23 cellular contexts compared by ENCODE assay signal in the genomic region with DNA sequence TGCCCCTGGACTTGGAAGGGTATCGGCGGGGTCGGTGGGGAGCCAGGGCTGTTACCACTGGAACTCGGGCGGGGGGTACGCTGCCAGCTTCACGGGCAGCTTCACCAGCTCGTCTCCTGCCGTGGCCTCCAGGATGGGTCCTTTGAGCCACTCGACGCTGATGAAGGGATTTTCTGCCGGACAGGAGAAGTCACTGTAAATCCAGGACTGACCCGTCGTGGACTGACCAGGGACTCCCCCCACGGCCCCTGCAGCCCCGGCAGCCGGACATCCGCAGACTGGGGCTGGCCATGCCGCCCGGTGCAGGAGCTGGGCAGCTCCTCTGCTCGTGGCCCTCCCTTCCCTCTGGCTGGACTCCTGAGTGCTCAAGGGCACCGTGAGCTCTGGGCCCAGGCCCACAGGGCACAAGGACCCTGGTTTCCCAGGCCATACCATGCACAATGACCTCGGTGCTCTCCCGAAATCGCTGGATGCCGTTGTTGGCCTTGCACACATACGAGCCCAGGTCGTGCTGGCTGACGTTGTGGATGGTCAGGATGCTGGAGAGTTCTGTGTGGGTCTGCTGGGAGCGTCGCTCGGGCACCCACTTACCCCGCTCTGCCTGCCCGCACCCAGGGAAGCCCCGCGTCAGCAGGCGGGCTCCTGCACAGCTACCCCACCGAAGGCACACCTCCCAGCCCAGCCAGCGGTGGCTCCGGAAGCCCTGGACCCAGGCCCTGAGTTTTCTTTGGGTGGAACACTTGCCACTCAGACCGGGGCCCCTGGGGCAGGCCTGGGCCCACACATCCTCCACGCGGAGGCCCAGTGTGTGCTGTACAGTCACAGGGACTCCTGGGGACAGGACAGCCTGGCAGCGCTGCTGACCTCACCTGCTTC. TPM values are rescaled to one million over a fixed set of nuclear protein-coding genes. Genes with fewer than 3 reads are reported as not detected.
DNase-seq lines count a peak whose midpoint lies in the region; ATAC-seq, FAIRE-seq and TF ChIP-seq lines count a peak whose summit lies in the region.
"Had no signal": no experiment of that assay in that cellular context is flagged by ENCODE, and none has a peak within 500 bp of the region (broad histone marks: within the 10 kb centered on the region; RNA-seq: fewer than 3 reads in every experiment).

No MANE protein-coding gene starts in this region.

- H3K56ac ChIP-seq in H1 (replicated peaks; ENCODE audit: insufficient read length, low read depth, low read length): no peak overlapping the region

- no peak for TF ChIP-seq EP300 in H1 (IDR thresholded peaks at IDR 0.05; ENCODE audit: borderline replicate concordance in 1 of 2, low read depth in 2 of 2, low read length in 2 of 2)

- H4K8ac ChIP-seq in H1 (ENCODE audit: extremely low read depth, insufficient read depth, low read length) (peak overlapping the region; percentile 5; the same call in 1 of the 2 replicates), neuronal stem cell (ENCODE audit: low read depth, low read length) (no peak overlapping the region)

- H3K27me3 Mint-ChIP-seq in CD14-positive monocyte (ENCODE audit: low read depth in 3 of 3): peaks cover 0 to 5% (median 3%) of the 10 kb centered on the region in 3 donors
- H3K27me3 Mint-ChIP-seq: CD4-positive, CD25-positive, alpha-beta regulatory T cell had no signal

- H3K4me2 ChIP-seq in H1 (ENCODE audit: insufficient read depth in 1 of 2, low read depth in 2 of 2, low read length in 2 of 2) (no peak overlapping the region), neuronal stem cell (ENCODE audit: insufficient read depth, low read length, poor library complexity, severe bottlenecking) (no peak overlapping the region)

- DNase-seq in Right ventricle myocardium superior (peak; percentile 21), heart right ventricle (no peak), CD14-positive monocyte (ENCODE audit: low spot score) (peak; percentile 33), H1 (ENCODE audit: low read depth in 1 of 2, low spot score in 2 of 2) (no peak), neuronal stem cell (ENCODE audit: low spot score) (no peak), 8988T (no peak), SW480 (ENCODE audit: low spot score) (no peak)
- DNase-seq: C1 segment of cervical spinal cord; Caco-2; CD4-positive, CD25-positive, alpha-beta regulatory T cell; CD8-positive, alpha-beta T cell; DMS153; DND-41; GDM1; GM23248; H9 had no signal

- H2BK15ac ChIP-seq in H1 (ENCODE audit: low read length) (no peak overlapping the region), neuronal stem cell (ENCODE audit: low read length) (peak overlapping the region; percentile 75)

- peaks cover 0 to 11% (median 0%) of the 10 kb centered on the region in 7 donors for H3K27me3 ChIP-seq in heart right ventricle
- H3K27me3 ChIP-seq in H1 (replicated peaks in 1 of 4; ENCODE audit: control insufficient read depth in 3 of 4, extremely low read depth in 1 of 4, insufficient read depth in 3 of 4, low read length in 3 of 4): no peaks in the 10 kb centered on the region; a peak in 1 of 7 replicates
- peaks cover 0 to 41% (median 0%) of the 10 kb centered on the region in 3 experiments for H3K27me3 ChIP-seq in neuronal stem cell (ENCODE audit: control insufficient read depth in 3 of 3, insufficient read depth in 3 of 3, low read depth in 1 of 3, low read length in 3 of 3)

- no peaks in the 10 kb centered on the region for H4K20me1 ChIP-seq in H1 (replicated peaks in 1 of 2; ENCODE audit: control insufficient read depth in 1 of 2, insufficient read depth in 2 of 2, low read length in 2 of 2)

- no peak overlapping the region for H4K91ac ChIP-seq in H1 (replicated peaks; ENCODE audit: insufficient read length, low read length)
- H4K91ac ChIP-seq in neuronal stem cell (ENCODE audit: low read depth, low read length, poor library complexity): no peak overlapping the region

- H2BK20ac ChIP-seq in H1 (ENCODE audit: low read length): no peak overlapping the region

- no peak overlapping the region for H2BK120ac ChIP-seq in H1 (replicated peaks; ENCODE audit: low read depth, low read length)
- H2BK120ac ChIP-seq in neuronal stem cell (ENCODE audit: low read depth, low read length): no peak overlapping the region

- H2AFZ ChIP-seq in H1 (ENCODE audit: low read length): no peak overlapping the region
- no peak overlapping the region for H2AFZ ChIP-seq in neuronal stem cell (ENCODE audit: low read length)
- H2AFZ ChIP-seq: GM23248 had no signal

- no peak overlapping the region for H3K27ac Mint-ChIP-seq in CD14-positive monocyte
- H3K27ac Mint-ChIP-seq: CD4-positive, CD25-positive, alpha-beta regulatory T cell; CD8-positive, alpha-beta T cell had no signal

- H2BK12ac ChIP-seq in H1 (ENCODE audit: low read depth, low read length) (no peak overlapping the region), neuronal stem cell (ENCODE audit: low read length) (peak overlapping the region; percentile 58)

- H2AK5ac ChIP-seq in H1 (ENCODE audit: low read depth, low read length) (no peak overlapping the region), neuronal stem cell (ENCODE audit: low read depth, low read length) (peak overlapping the region; percentile 84)

- H3K23me2 ChIP-seq in H1 (ENCODE audit: low read depth, low read length): no peaks in the 10 kb centered on the region

- no peak overlapping the region for H3K4ac ChIP-seq in H1 (replicated peaks; ENCODE audit: insufficient read length, low read depth, low read length)
- no peak overlapping the region for H3K4ac ChIP-seq in neuronal stem cell (ENCODE audit: low read length)

- H3K4me1 ChIP-seq in heart right ventricle (peaks cover 0 to 24% (median 0%) of the 10 kb centered on the region in 9 donors), H1 (replicated peaks in 1 of 4; ENCODE audit: control insufficient read depth in 3 of 4, insufficient read depth in 4 of 4, low read length in 3 of 4) (peaks cover 0 to 6% (median 2%) of the 10 kb centered on the region in 4 experiments; a peak in 4 of 7 replicates), neuronal stem cell (ENCODE audit: control insufficient read depth in 2 of 2, insufficient read depth in 1 of 2, low read depth in 1 of 2, low read length in 2 of 2) (peaks cover 9 to 11% of the 10 kb centered on the region in 2 donors)
- H3K4me1 ChIP-seq: Caco-2 had no signal

- no peak overlapping the region for H4K5ac ChIP-seq in H1 (ENCODE audit: insufficient read length, low read depth, low read length)

- ATAC-seq in Right ventricle myocardium superior (ENCODE audit: poor library complexity) (no peak), heart right ventricle (no peak)
- ATAC-seq: CD8-positive, alpha-beta T cell; GM12878; HCT116 had no signal

- H3K79me1 ChIP-seq in H1 (ENCODE audit: low read depth, low read length): no peaks in the 10 kb centered on the region
- H3K79me1 ChIP-seq in neuronal stem cell (ENCODE audit: low read depth, low read length): no peaks in the 10 kb centered on the region

- H3K14ac ChIP-seq in H1 (ENCODE audit: insufficient read length) (no peak overlapping the region), neuronal stem cell (ENCODE audit: low read length) (peak overlapping the region; percentile 71)

- FAIRE-seq in H1 (lab: Jason Lieb, UNC): no peak
- FAIRE-seq: GM12878, GM19239 had no signal

- no peaks in the 10 kb centered on the region for H3K79me2 ChIP-seq in H1 (ENCODE audit: control insufficient read depth in 1 of 2, insufficient read depth in 2 of 2, low read length in 2 of 2)

- H3K27ac ChIP-seq in heart right ventricle: no peak overlapping the region
- no peak overlapping the region for H3K27ac ChIP-seq in H1 (ENCODE audit: low read depth, low read length)
- H3K27ac ChIP-seq in neuronal stem cell (replicated peaks; ENCODE audit: low read length): no peak overlapping the region
- H3K27ac ChIP-seq: GM23248 had no signal

- no peak overlapping the region for H3K4me3 Mint-ChIP-seq in CD14-positive monocyte
- H3K4me3 Mint-ChIP-seq: CD4-positive, CD25-positive, alpha-beta regulatory T cell; CD8-positive, alpha-beta T cell; H9 had no signal

- H3K9me3 Mint-ChIP-seq in CD14-positive monocyte: no peaks in the 10 kb centered on the region
- H3K9me3 Mint-ChIP-seq: CD8-positive, alpha-beta T cell had no signal

- H3K36me3 ChIP-seq in heart right ventricle: peaks cover 0 to 17% (median 0%) of the 10 kb centered on the region in 9 donors
- H3K36me3 ChIP-seq in H1 (ENCODE audit: control insufficient read depth in 2 of 4, insufficient read depth in 4 of 4, low read length in 3 of 4): no peaks in the 10 kb centered on the region
- no peaks in the 10 kb centered on the region for H3K36me3 ChIP-seq in neuronal stem cell (replicated peaks in 1 of 2; ENCODE audit: control insufficient read depth in 2 of 2, insufficient read depth in 2 of 2, low read length in 2 of 2)

- no peak for TF ChIP-seq CTCF in heart right ventricle (IDR thresholded peaks at IDR 0.05)
- TF ChIP-seq CTCF in CD14-positive monocyte (IDR thresholded peaks at IDR 0.05): no peak
- no peak for TF ChIP-seq CTCF in H1 (IDR thresholded peaks at IDR 0.05; ENCODE audit: control extremely low read depth in 1 of 3, insufficient read depth in 1 of 3, low read depth in 1 of 3, low read length in 3 of 3)

- no peak overlapping the region for H3K9ac ChIP-seq in H1 (replicated peaks in 1 of 4; ENCODE audit: extremely low read depth in 1 of 4, low read depth in 3 of 4, low read length in 3 of 4)
- no peak overlapping the region for H3K9ac ChIP-seq in neuronal stem cell (ENCODE audit: low read depth, low read length, poor library complexity)
- H3K9ac ChIP-seq: GM23248 had no signal

- TF ChIP-seq RAD21 in H1 (IDR thresholded peaks at IDR 0.05 in 1 of 2, conservative IDR thresholded peaks at IDR 0.05 in 1 of 2; ENCODE audit: low read depth in 2 of 2, low read length in 2 of 2): no peak

- H2BK5ac ChIP-seq in H1 (ENCODE audit: low read depth, low read length) (no peak overlapping the region; the same call in 1 of the 2 replicates), neuronal stem cell (ENCODE audit: low read length) (peak overlapping the region; percentile 13)

- WGBS in heart right ventricle, 2 donors: 89 to 90% methylated on average over 44 of the region's 44 CpGs
- WGBS in H1 (ENCODE audit: extremely low coverage in 1 of 2, insufficient coverage in 1 of 2, insufficient read length in 1 of 2, insufficient replicate concordance in 2 of 2, low coverage in 1 of 2, low lambda C conversion rate in 2 of 2, missing lambda C conversion rate in 1 of 2), 2 experiments: 91% methylated on average over 43 of the region's 44 CpGs; no CpG with 5 or more reads in 1 of the 2 experiments
- WGBS in neuronal stem cell (ENCODE audit: extremely low coverage in 2 of 2, insufficient read length in 2 of 2, insufficient replicate concordance in 1 of 2), 2 donors: no CpG with 5 or more reads among the region's 44 CpGs

- H3K23ac ChIP-seq in H1 (ENCODE audit: insufficient read length) (no peak overlapping the region), neuronal stem cell (ENCODE audit: low read depth, low read length, poor library complexity) (peak overlapping the region; percentile 65)

- no peaks in the 10 kb centered on the region for H3K4me1 Mint-ChIP-seq in CD14-positive monocyte

- no peak overlapping the region for H3K4me3 ChIP-seq in heart right ventricle
- H3K4me3 ChIP-seq in H1 (ENCODE audit: extremely low read depth in 1 of 4, insufficient read depth in 2 of 4, low read depth in 3 of 4, low read length in 4 of 4): no peak overlapping the region
- H3K4me3 ChIP-seq in neuronal stem cell (ENCODE audit: low read length in 2 of 2): peak overlapping the region in 1 of 2 donors; percentile 59
- H3K4me3 ChIP-seq: GM12878, GM23248 had no signal

- TF ChIP-seq POLR2A in H1 (IDR thresholded peaks at IDR 0.05; ENCODE audit: control extremely low read depth in 1 of 2, low read depth in 2 of 2, low read length in 2 of 2): no peak

- POLR2A ChIA-PET in H1 (lab: Charles Lee; ENCODE audit: partially characterized antibody): interaction anchor here (1.0 kb wide), 2 partner anchors 20 to 134 kb away, joined by 3 read pairs; no protein-coding TSS in a partner anchor

- no peak overlapping the region for H3K18ac ChIP-seq in H1 (ENCODE audit: extremely low read depth, low read length)
- H3K18ac ChIP-seq in neuronal stem cell (ENCODE audit: low read length): peak overlapping the region; percentile 76

- intact Hi-C loops in Right ventricle myocardium superior (cut with DNase I) (no loop called here), heart right ventricle (cut with DNase I) (no loop called here), CD14-positive monocyte (cut with micrococcal nuclease) (no loop called here)

- H3K9me3 ChIP-seq in heart right ventricle (no peaks in the 10 kb centered on the region), H1 (ENCODE audit: insufficient read depth in 2 of 2, low read depth in 1 of 2, low read length in 1 of 2) (no peaks in the 10 kb centered on the region), neuronal stem cell (replicated peaks in 1 of 2; ENCODE audit: control insufficient read depth in 2 of 2, insufficient read depth in 1 of 2, low read depth in 1 of 2, low read length in 2 of 2) (no peaks in the 10 kb centered on the region)
- H3K9me3 ChIP-seq: Caco-2 had no signal

- CTCF ChIA-PET in H1 (lab: Charles Lee; ENCODE audit: partially characterized antibody): interaction anchor here (0.6 to 2.6 kb wide), 6 partner anchors 9 to 154 kb away, joined by 3 to 11 read pairs (median 7); no protein-coding TSS in a partner anchor

- no peaks in the 10 kb centered on the region for H3K36me3 Mint-ChIP-seq in CD14-positive monocyte
- H3K36me3 Mint-ChIP-seq: CD4-positive, CD25-positive, alpha-beta regulatory T cell; CD8-positive, alpha-beta T cell had no signal

RNA-seq across cellular contexts. Expression of a gene that starts 20.3 kb away (rescaled TPM):
- total RNA-seq in Right ventricle myocardium superior: 5.6 TPM
- 1 to 10 TPM; 3.8 to 9.3 (median 6.3) TPM for total RNA-seq in heart right ventricle
- polyA plus RNA-seq in heart right ventricle: 10 to 100 TPM in 1 of 2 donors, 1 to 10 TPM in 1; 4.5 to 10.8 TPM
- not detected for polyA plus RNA-seq in CD14-positive monocyte
- total RNA-seq in H1 (2021; fragmentation: NEBNext Ultra II Directional; extraction: Animal tissue kit (Norgen Biotek cat#: 25700)): 7.7 TPM in 2 replicates
- 6.5 and 8.5 TPM in 2 replicates for polyA plus RNA-seq in H1 (2011; rRNA removed)
- 8.5 TPM for polyA plus RNA-seq in H1 (2011; cell fraction: cytosol; rRNA removed)
- polyA plus RNA-seq in H1 (2011; cell fraction: nucleus; rRNA removed): 32.2 TPM
- polyA plus RNA-seq in H1 (2012, experiment 1 of 2): 6.1 to 9.2 TPM (median 6.8 TPM) in 4 replicates
- polyA plus RNA-seq in H1 (2012, experiment 2 of 2): 6.1 TPM
- 7.0 TPM for polyA plus RNA-seq in H1 (2013, experiment 1 of 2)
- 7.1 TPM for polyA plus RNA-seq in H1 (2013, experiment 2 of 2)
- polyA minus RNA-seq in H1 (2011; rRNA and poly(A)+ RNA removed): 7.1 and 11.7 TPM in 2 replicates
- 8.1 TPM for polyA minus RNA-seq in H1 (2011; cell fraction: cytosol; rRNA and poly(A)+ RNA removed)
- polyA minus RNA-seq in H1 (2011; cell fraction: nucleus; rRNA and poly(A)+ RNA removed): 14.3 TPM
- polyA plus RNA-seq in neuronal stem cell (2013, experiment 1 of 2): 5.4 TPM
- 5.5 TPM for polyA plus RNA-seq in neuronal stem cell (2013, experiment 2 of 2)
- total RNA-seq: Caco-2, GM12878, GM23248, H4 had no signal
- polyA plus RNA-seq: GM23248 had no signal

RNA-seq across cellular contexts. Expression of a gene that starts 37.8 kb away (rescaled TPM):
- total RNA-seq in Right ventricle myocardium superior (not detected), heart right ventricle (under 1 TPM in 3 of 10 donors, not detected in 7; 0.49 to 0.59 (median 0.53) TPM)
- polyA plus RNA-seq in heart right ventricle (under 1 TPM; 0.38 to 0.88 TPM), CD14-positive monocyte (under 1 TPM; 0.49 to 0.59 TPM), H1 (2011; rRNA removed) (0.20 TPM in 1 of 2 replicates, not detected in the other)
- total RNA-seq in H1 (2021; fragmentation: NEBNext Ultra II Directional; extraction: Animal tissue kit (Norgen Biotek cat#: 25700)): not detected in 2 replicates
- not detected for polyA plus RNA-seq in H1 (2011; cell fraction: cytosol; rRNA removed)
- polyA plus RNA-seq in H1 (2011; cell fraction: nucleus; rRNA removed): 0.31 TPM
- not detected in 4 replicates for polyA plus RNA-seq in H1 (2012, experiment 1 of 2)
- not detected for polyA plus RNA-seq in H1 (2012, experiment 2 of 2)
- polyA plus RNA-seq in H1 (2013, experiment 1 of 2): 0.18 TPM
- 0.24 TPM for polyA plus RNA-seq in H1 (2013, experiment 2 of 2)
- polyA minus RNA-seq in H1 (2011; rRNA and poly(A)+ RNA removed): not detected in 2 replicates
- polyA minus RNA-seq in H1 (2011; cell fraction: cytosol; rRNA and poly(A)+ RNA removed): not detected
- polyA minus RNA-seq in H1 (2011; cell fraction: nucleus; rRNA and poly(A)+ RNA removed): not detected
- polyA plus RNA-seq in neuronal stem cell (2013, experiment 1 of 2): 0.75 TPM
- polyA plus RNA-seq in neuronal stem cell (2013, experiment 2 of 2): 0.66 TPM
- total RNA-seq: A172; A673; Caco-2; CD4-positive, CD25-positive, alpha-beta regulatory T cell; CD8-positive, alpha-beta T cell; GM23248; H4; H9 had no signal
- polyA plus RNA-seq: BJ, GM12878, GM23248 had no signal

Comparison
In these comparisons a context has a peak if more than half of its experiments do, and no peak if none do; other contexts are left out.
1. DNase-seq: peak in Right ventricle myocardium superior (single experiment) and CD14-positive monocyte (single experiment); none in heart right ventricle (0 of 2), H1 (0 of 2), neuronal stem cell (single experiment), 8988T (single experiment) and SW480 (single experiment).